Comparison of ENCODE assay signal across 21 cellular contexts in genomic region chr5:99928490-99928889, GRCh38.
"Had no signal": no experiment of that assay in that cellular context is flagged by ENCODE, and none has a peak within 500 bp of the region (broad histone marks: within the 10 kb centered on the region; RNA-seq: fewer than 3 reads in every experiment).

No MANE protein-coding gene starts in this region.

- H3K79me2 ChIP-seq: hepatocyte had no signal

- H3K9me3 Mint-ChIP-seq: stimulated activated naive CD8-positive, alpha-beta T cell treated with anti-CD3 and anti-CD28 coated beads, Interleukin-15, Interleukin-2, amounts not matched to agents 100 ng/mL and 50 ng/mL, for 24 hours had no signal

- ATAC-seq: naive thymus-derived CD8-positive, alpha-beta T cell had no signal

- H3K27me3 Mint-ChIP-seq: naive thymus-derived CD8-positive, alpha-beta T cell; stimulated activated naive CD8-positive, alpha-beta T cell treated with anti-CD3 and anti-CD28 coated beads, Interleukin-15, Interleukin-2, amounts not matched to agents 100 ng/mL and 50 ng/mL, for 24 hours had no signal

- H3K9me3 ChIP-seq: colonic mucosa, mucosa of descending colon, ovary, sigmoid colon, thoracic aorta, transverse colon had no signal

- H3K27ac Mint-ChIP-seq: endodermal cell; naive thymus-derived CD8-positive, alpha-beta T cell; stimulated activated naive CD8-positive, alpha-beta T cell treated with anti-CD3 and anti-CD28 coated beads, Interleukin-15, Interleukin-2, amounts not matched to agents 100 ng/mL and 50 ng/mL, for 24 hours had no signal

- H3K4me1 ChIP-seq: colonic mucosa, right atrium auricular region, sigmoid colon, transverse colon had no signal

- H3K4me3 ChIP-seq: colonic mucosa, hepatocyte, mucosa of descending colon, ovary, right atrium auricular region, sigmoid colon, skin epidermis, thoracic aorta, transverse colon had no signal

- H3K36me3 Mint-ChIP-seq: naive thymus-derived CD8-positive, alpha-beta T cell had no signal

- H3K36me3 ChIP-seq: colonic mucosa, ovary, right atrium auricular region, sigmoid colon, thoracic aorta, transverse colon had no signal

- H2AFZ ChIP-seq: hepatocyte had no signal

- DNase-seq: cerebellar nuclear complex; colonic mucosa; dermis blood vessel endothelial cell; endodermal cell; erythroblast; foreskin melanocyte; head of caudate nucleus; kidney glomerular epithelial cell; mucosa of descending colon; naive thymus-derived CD8-positive, alpha-beta T cell; nucleus accumbens; ovary; sigmoid colon; stimulated activated CD4-positive, alpha-beta T cell treated with anti-CD3 and anti-CD28 coated beads, Interleukin-12 subunit alpha, Interleukin-12 subunit beta, amount 100 ng/mL, for 4 hours; transverse colon had no signal

- H3K4me3 Mint-ChIP-seq: endodermal cell; naive thymus-derived CD8-positive, alpha-beta T cell; neural crest cell; stimulated activated naive CD8-positive, alpha-beta T cell treated with anti-CD3 and anti-CD28 coated beads, Interleukin-15, Interleukin-2, amounts not matched to agents 100 ng/mL and 50 ng/mL, for 24 hours had no signal

- H3K27ac ChIP-seq: colonic mucosa, hepatocyte, ovary, right atrium auricular region, sigmoid colon, skin epidermis, thoracic aorta, transverse colon had no signal

- H3K4me2 ChIP-seq: hepatocyte had no signal

- H3K27me3 ChIP-seq: colonic mucosa, hepatocyte, ovary, right atrium auricular region, sigmoid colon, transverse colon had no signal

- H3K4me1 Mint-ChIP-seq: endodermal cell; naive thymus-derived CD8-positive, alpha-beta T cell; neural crest cell had no signal
